In genomic region chr12:13443498-13443897, GRCh38 we compare ENCODE assay signal across 15 cellular contexts.
DNase-seq lines count a peak whose midpoint lies in the region; ATAC-seq and TF ChIP-seq lines count a peak whose summit lies in the region.
"Had no signal": no experiment of that assay in that cellular context is flagged by ENCODE, and none has a peak within 500 bp of the region (broad histone marks: within the 10 kb centered on the region; RNA-seq: fewer than 3 reads in every experiment).

No MANE protein-coding gene starts in this region.

- H3K9ac ChIP-seq in endodermal cell (ENCODE audit: extremely low read depth, low read length, poor library complexity, severe bottlenecking), result no peak overlapping the region
- H3K9ac ChIP-seq: BLaER1 treated with 17β-estradiol and CSF1 and Interleukin-3, amounts not matched to agents 10 nM and 100 nM; KMS-11 had no signal

- no peaks in the 10 kb centered on the region for H3K9me3 ChIP-seq in endodermal cell (ENCODE audit: control insufficient read depth, low read length)
- H3K9me3 ChIP-seq: BLaER1 treated with 17β-estradiol and CSF1 and Interleukin-3, amounts not matched to agents 10 nM and 100 nM had no signal

- H3K36me3 ChIP-seq in endodermal cell (ENCODE audit: control insufficient read depth, insufficient read depth, low read length), result no peaks in the 10 kb centered on the region
- H3K36me3 ChIP-seq: BLaER1 treated with 17β-estradiol and CSF1 and Interleukin-3, amounts not matched to agents 10 nM and 100 nM; MG63 had no signal

- H3K4me1 Mint-ChIP-seq in endodermal cell, result peaks cover 46% of the 10 kb centered on the region
- H3K4me1 Mint-ChIP-seq in T-helper 2 cell treated with Interferon-gamma antibody and Interleukin-4, amounts not matched to agents 5 μg/mL and 100 μg/mL, for 36 hours (ENCODE audit: low read depth), result no peaks in the 10 kb centered on the region

- no peaks in the 10 kb centered on the region for H3K27me3 ChIP-seq in endodermal cell (ENCODE audit: control insufficient read depth, insufficient read depth, low read length, poor library complexity, severe bottlenecking)
- H3K27me3 ChIP-seq: BLaER1 treated with 17β-estradiol and CSF1 and Interleukin-3, amounts not matched to agents 10 nM and 100 nM; MG63 had no signal

- H3K27me3 Mint-ChIP-seq in endodermal cell (ENCODE audit: insufficient read depth), result peaks cover 14% of the 10 kb centered on the region
- H3K27me3 Mint-ChIP-seq in T-helper 2 cell treated with Interferon-gamma antibody and Interleukin-4, amounts not matched to agents 5 μg/mL and 100 μg/mL, for 36 hours (ENCODE audit: low read depth), result no peaks in the 10 kb centered on the region

- no peak for TF ChIP-seq CTCF in LNCaP clone FGC (IDR thresholded peaks at IDR 0.05; ENCODE audit: control insufficient read depth, extremely low read depth, insufficient read depth)
- no peak for TF ChIP-seq CTCF in endodermal cell (conservative IDR thresholded peaks at IDR 0.05)

- peak; percentile 75 for DNase-seq in LNCaP clone FGC (ENCODE audit: low read depth)
- DNase-seq in endodermal cell, result no peak
- peak; percentile 72 for DNase-seq in left lobe of liver (ENCODE audit: low spot score)
- no peak for DNase-seq in sciatic nerve (ENCODE audit: low spot score)
- no peak for DNase-seq in T-helper 2 cell treated with Interferon-gamma antibody and Interleukin-4, amounts not matched to agents 5 μg/mL and 100 μg/mL, for 36 hours (ENCODE audit: low spot score)
- DNase-seq in substantia nigra (lab: John Stamatoyannopoulos, UW), result no peak
- DNase-seq in mucosa of gallbladder (ENCODE audit: low spot score), result no peak
- no peak for DNase-seq in NCI-H1694 (lab: John Stamatoyannopoulos, UW)
- DNase-seq: DMS 273 treated with DMSO at 0.1 percent for 48 hours, MG63, NCI-H1105, NCI-H187, NCI-H774 had no signal

- no peaks in the 10 kb centered on the region for H3K36me3 Mint-ChIP-seq in endodermal cell (ENCODE audit: low read depth)
- H3K36me3 Mint-ChIP-seq in T-helper 2 cell treated with Interferon-gamma antibody and Interleukin-4, amounts not matched to agents 5 μg/mL and 100 μg/mL, for 36 hours (ENCODE audit: low read depth), result no peaks in the 10 kb centered on the region

- peaks cover 9% of the 10 kb centered on the region for H3K4me1 ChIP-seq in endodermal cell (ENCODE audit: control insufficient read depth, insufficient read depth, low read length)
- H3K4me1 ChIP-seq: BLaER1 treated with 17β-estradiol and CSF1 and Interleukin-3, amounts not matched to agents 10 nM and 100 nM had no signal

- no peak overlapping the region for H3K4me3 Mint-ChIP-seq in endodermal cell
- no peak overlapping the region for H3K4me3 Mint-ChIP-seq in T-helper 2 cell treated with Interferon-gamma antibody and Interleukin-4, amounts not matched to agents 5 μg/mL and 100 μg/mL, for 36 hours

- no peak overlapping the region for H3K27ac Mint-ChIP-seq in endodermal cell
- no peak overlapping the region for H3K27ac Mint-ChIP-seq in T-helper 2 cell treated with Interferon-gamma antibody and Interleukin-4, amounts not matched to agents 5 μg/mL and 100 μg/mL, for 36 hours

- H3K9me3 Mint-ChIP-seq in endodermal cell, result no peaks in the 10 kb centered on the region
- no peaks in the 10 kb centered on the region for H3K9me3 Mint-ChIP-seq in T-helper 2 cell treated with Interferon-gamma antibody and Interleukin-4, amounts not matched to agents 5 μg/mL and 100 μg/mL, for 36 hours

- ATAC-seq in left lobe of liver (peak; percentile 75), sciatic nerve (peak; percentile 77)

- H3K4me3 ChIP-seq in LNCaP clone FGC (ENCODE audit: low read depth, low read length) (no peak overlapping the region), endodermal cell (ENCODE audit: low read length) (peak overlapping the region; percentile 70)
- H3K4me3 ChIP-seq: BLaER1 treated with 17β-estradiol and CSF1 and Interleukin-3, amounts not matched to agents 10 nM and 100 nM; MG63 had no signal

- no peak overlapping the region for H3K27ac ChIP-seq in endodermal cell (ENCODE audit: low read depth, low read length)
- H3K27ac ChIP-seq in substantia nigra (ENCODE audit: low read depth, low read length, poor library complexity, severe bottlenecking), result no peak overlapping the region
- H3K27ac ChIP-seq: BLaER1 treated with 17β-estradiol and CSF1 and Interleukin-3, amounts not matched to agents 10 nM and 100 nM; KMS-11 had no signal

- intact Hi-C loops in sciatic nerve (cut with DNase I), result no loop called here

Comparison
In these comparisons a context has a peak if more than half of its experiments do, and no peak if none do; other contexts are left out.
1. DNase-seq: peak in LNCaP clone FGC (single experiment) and left lobe of liver (single experiment); none in endodermal cell (single experiment), sciatic nerve (single experiment), T-helper 2 cell treated with Interferon-gamma antibody and Interleukin-4, amounts not matched to agents 5 μg/mL and 100 μg/mL, for 36 hours (single experiment), substantia nigra (0 of 49), mucosa of gallbladder (single experiment) and NCI-H1694 (single experiment).